ENCODE assay signal across 21 cellular contexts in genomic region chr4:6504900-6505496, GRCh38. TPM values are rescaled to one million over a fixed set of nuclear protein-coding genes. Genes with fewer than 3 reads are reported as not detected.
"Had no signal": no experiment of that assay in that cellular context is flagged by ENCODE, and none has a peak within 500 bp of the region (broad histone marks: within the 10 kb centered on the region; RNA-seq: fewer than 3 reads in every experiment).

No MANE protein-coding gene starts in this region.

- H3K27ac ChIP-seq: ascending aorta, breast epithelium, gastroesophageal sphincter, heart left ventricle, thyroid gland, VCaP had no signal

- H3K36me3 ChIP-seq: ascending aorta, breast epithelium, gastroesophageal sphincter, heart left ventricle, thyroid gland had no signal

- DNase-seq: activated CD4-positive, alpha-beta T cell treated with anti-CD3 and anti-CD28 coated beads for 1 hour; activated CD8-positive, alpha-beta memory T cell treated with anti-CD3 and anti-CD28 coated beads for 24 hours; activated CD8-positive, alpha-beta memory T cell treated with anti-CD3 and anti-CD28 coated beads, Interleukin-2, amount 50 U/mL, for 48 hours; activated effector memory CD4-positive, alpha-beta T cell treated with Interleukin-2 at 50 U/mL for 16 hours; activated naive CD4-positive, alpha-beta T cell treated with anti-CD3 and anti-CD28 coated beads, Interleukin-2, amount 10 ng/mL, durations not matched to agents 7 days and 5 days; activated T-cell treated with anti-CD3 and anti-CD28 coated beads, Interleukin-2, amount 50 U/mL, for 48 hours; cortex of kidney; erythroblast; heart left ventricle; kidney; nephron progenitor cell; occipital lobe; stimulated activated CD4-positive, alpha-beta T cell treated with anti-CD3 and anti-CD28 coated beads, Interleukin-2, amount 100 ng/mL, for 24 hours; stimulated activated naive CD4-positive, alpha-beta T cell treated with Interleukin-2 at 50 U/mL for 16 hours; thyroid gland had no signal

- H3K36me3 Mint-ChIP-seq: activated naive CD4-positive, alpha-beta T cell treated with anti-CD3 and anti-CD28 coated beads, Interleukin-2, amount 10 ng/mL, durations not matched to agents 7 days and 5 days had no signal

- H3K4me1 ChIP-seq: ascending aorta, breast epithelium, gastroesophageal sphincter, heart left ventricle, thyroid gland had no signal

- H3K27ac Mint-ChIP-seq: activated naive CD4-positive, alpha-beta T cell treated with anti-CD3 and anti-CD28 coated beads, Interleukin-2, amount 10 ng/mL, durations not matched to agents 7 days and 5 days; nephron progenitor cell had no signal

- H3K4me1 Mint-ChIP-seq: activated naive CD4-positive, alpha-beta T cell treated with anti-CD3 and anti-CD28 coated beads, Interleukin-2, amount 10 ng/mL, durations not matched to agents 7 days and 5 days; nephron progenitor cell had no signal

- ATAC-seq: gastroesophageal sphincter, heart left ventricle, left lobe of liver had no signal

- H3K27me3 ChIP-seq: ascending aorta, thyroid gland had no signal

- H3K4me3 Mint-ChIP-seq: activated naive CD4-positive, alpha-beta T cell treated with anti-CD3 and anti-CD28 coated beads, Interleukin-2, amount 10 ng/mL, durations not matched to agents 7 days and 5 days; nephron progenitor cell had no signal

- H3K9me3 ChIP-seq: thyroid gland had no signal

- H3K4me3 ChIP-seq: ascending aorta, breast epithelium, gastroesophageal sphincter, heart left ventricle, thyroid gland had no signal

RNA-seq across cellular contexts. Expression of gene PPP2R2C, which starts 32.6 kb away (rescaled TPM):
- total RNA-seq: skeletal muscle tissue had no signal
